In the genomic region with DNA sequence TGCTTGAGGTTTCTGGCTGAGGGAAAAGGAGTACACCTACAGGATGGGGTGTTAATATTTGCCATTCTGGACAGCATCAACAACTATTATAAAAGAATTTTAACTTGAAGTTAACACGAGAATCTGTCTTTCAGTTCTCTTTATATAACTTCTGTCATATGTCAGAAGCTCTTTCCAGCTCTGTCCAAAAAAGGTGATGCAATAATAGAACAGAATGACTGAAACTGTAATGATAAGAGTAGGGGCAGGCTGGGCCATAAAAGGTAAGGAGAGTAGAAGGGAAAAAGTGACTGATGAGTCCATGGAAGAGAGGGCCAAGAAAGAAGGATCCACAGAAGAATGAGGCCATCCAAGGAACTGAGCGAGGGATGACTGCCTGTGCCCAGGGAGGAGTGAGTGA, we compare ENCODE assay signal across 7 cellular contexts.
"Had no signal": no experiment of that assay in that cellular context is flagged by ENCODE, and none has a peak within 500 bp of the region (broad histone marks: within the 10 kb centered on the region; RNA-seq: fewer than 3 reads in every experiment).

No MANE protein-coding gene starts in this region.

- H3K9me3 ChIP-seq: HAP-1 had no signal

- H3K4me1 ChIP-seq: HAP-1 had no signal

- H3K4me3 ChIP-seq: GM23248, HAP-1 had no signal

- ATAC-seq: HCT116 had no signal

- H2AFZ ChIP-seq: GM23248 had no signal

- H3K27ac ChIP-seq: GM23248, HL-60 had no signal

- DNase-seq: GM23248, GOT3, H7, HFFc6 had no signal

- H3K36me3 ChIP-seq: HAP-1 had no signal

- H3K9ac ChIP-seq: GM23248 had no signal
